In the genomic region with DNA sequence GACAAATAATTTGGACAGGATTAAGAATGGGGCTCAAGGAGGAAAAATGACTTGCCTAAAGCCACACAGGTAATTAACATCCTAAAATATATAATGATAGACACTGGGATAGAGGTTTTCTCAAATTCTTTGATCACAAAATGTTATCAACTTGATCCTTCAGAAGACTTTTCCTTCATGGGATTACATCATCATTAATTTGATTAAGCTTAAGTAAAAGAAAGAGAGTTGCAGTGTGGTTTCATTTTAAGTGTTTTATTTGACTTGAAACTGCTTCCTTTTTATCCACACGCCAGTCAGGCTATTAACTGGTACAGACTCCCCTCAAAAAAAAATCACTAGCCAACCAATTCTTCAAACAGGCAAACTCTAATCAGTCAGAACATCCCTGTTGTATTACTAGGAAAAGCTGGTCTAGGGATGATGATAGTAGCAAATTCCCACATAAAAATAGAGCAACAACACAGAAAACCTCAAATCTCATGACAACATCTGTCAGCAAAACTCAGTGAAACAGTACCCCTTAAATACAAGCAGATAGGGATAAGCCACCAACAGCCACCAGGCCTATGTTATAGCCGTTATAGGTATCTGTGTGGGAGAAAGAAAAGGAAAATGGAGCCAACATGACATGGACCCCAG, we compare ENCODE assay signal across 26 cellular contexts. TPM values are rescaled to one million over a fixed set of nuclear protein-coding genes. Genes with fewer than 3 reads are reported as not detected.
DNase-seq lines count a peak whose midpoint lies in the region; ATAC-seq, FAIRE-seq and TF ChIP-seq lines count a peak whose summit lies in the region.
"Had no signal": no experiment of that assay in that cellular context is flagged by ENCODE, and none has a peak within 500 bp of the region (broad histone marks: within the 10 kb centered on the region; RNA-seq: fewer than 3 reads in every experiment).

No MANE protein-coding gene starts in this region.

- H3K27me3 Mint-ChIP-seq in activated naive CD8-positive, alpha-beta T cell treated with anti-CD3 and anti-CD28 coated beads, Interleukin-2, amount 50 U/mL, for 24 hours = no peaks in the 10 kb centered on the region
- H3K27me3 Mint-ChIP-seq: activated CD4-positive, alpha-beta memory T cell treated with anti-CD3 and anti-CD28 coated beads for 36 hours; stimulated activated memory B cell treated with anti-CD40 and anti-IgM and Interleukin-4, amounts not matched to agents 10 μg/mL and 1 μg/mL and 100 μg/mL, for 72 hours had no signal

- H3K9me3 ChIP-seq in HepG2 (ENCODE audit: low read length) (no peaks in the 10 kb centered on the region), right lobe of liver (no peaks in the 10 kb centered on the region), SK-N-MC (ENCODE audit: low read depth, low read length) (no peaks in the 10 kb centered on the region)
- H3K9me3 ChIP-seq: esophagus squamous epithelium, gastrocnemius medialis, thoracic aorta had no signal

- peaks cover 18% of the 10 kb centered on the region for H3K79me2 ChIP-seq in HepG2 (ENCODE audit: insufficient read depth, low read length)

- no peak overlapping the region for H3K9ac ChIP-seq in HepG2 (ENCODE audit: insufficient read depth, low read depth, low read length)
- H3K9ac ChIP-seq in SK-N-MC (ENCODE audit: insufficient read length) = no peak overlapping the region

- POLR2A ChIA-PET in HepG2 (lab: Yijun Ruan, JAX) = no interaction called here

- no peak for DNase-seq in HepG2 (ENCODE audit: low spot score)
- no peak for DNase-seq in right lobe of liver
- DNase-seq in SK-N-MC (ENCODE audit: low read depth, low spot score) = no peak
- DNase-seq in activated naive CD8-positive, alpha-beta T cell treated with anti-CD3 and anti-CD28 coated beads, Interleukin-2, amount 50 U/mL, for 24 hours = no peak
- no peak for DNase-seq in stimulated activated effector memory CD8-positive, alpha-beta T cell treated with anti-CD3 and anti-CD28 coated beads, Interleukin-12 subunit alpha, Interleukin-12 subunit beta, amount 100 ng/mL, for 72 hours (ENCODE audit: low spot score in 2 of 2)
- DNase-seq in NCI-H2227 (lab: John Stamatoyannopoulos, UW; ENCODE audit: unreplicated experiment) = no peak
- DNase-seq in HCEC 1CT = no peak
- DNase-seq: activated CD4-positive, alpha-beta memory T cell treated with anti-CD3 and anti-CD28 coated beads for 36 hours; activated CD4-positive, CD25-positive, alpha-beta regulatory T cell; activated naive CD4-positive, alpha-beta T cell treated with anti-CD3 and anti-CD28 coated beads, Interleukin-2, amount 50 U/mL, for 16 hours; activated T-cell treated with anti-CD3 and anti-CD28 coated beads, Interleukin-2, amount 50 U/mL, for 1 hour; effector memory CD4-positive, alpha-beta T cell; esophagus squamous epithelium; gastrocnemius medialis; hypothalamus; Karpas-422; left ventricle myocardium superior; midbrain; NCI-H187; NCI-H2227 treated with DMSO at 0.1 percent for 48 hours; SHP77 treated with DMSO at 0.1 percent for 48 hours had no signal

- peaks cover 6% of the 10 kb centered on the region; the same call in 1 of the 2 replicates for H3K4me1 ChIP-seq in HepG2 (ENCODE audit: insufficient read depth, low read length)
- H3K4me1 ChIP-seq in right lobe of liver = no peaks in the 10 kb centered on the region

- no peak overlapping the region for H2AFZ ChIP-seq in HepG2 (ENCODE audit: low read length)

- in situ Hi-C loops in HepG2 (cut with HindIII; ENCODE audit: extremely low pct_ligation_motif_present, low pct_unique_long_range_greater_than_20kb) = no loop called here

- TF ChIP-seq POLR2A in HepG2 (IDR thresholded peaks at IDR 0.05; ENCODE audit: insufficient read depth in 1 of 2, low read depth in 2 of 2, low read length in 2 of 2) (no peak), right lobe of liver (IDR thresholded peaks at IDR 0.05) (no peak)

- BruUV-seq in HepG2 (replicated peaks; lab: Mats Ljungman, UMichigan) = no TSS peak

- no peak overlapping the region for H3K4me3 Mint-ChIP-seq in activated naive CD8-positive, alpha-beta T cell treated with anti-CD3 and anti-CD28 coated beads, Interleukin-2, amount 50 U/mL, for 24 hours
- H3K4me3 Mint-ChIP-seq in stimulated activated effector memory CD8-positive, alpha-beta T cell treated with anti-CD3 and anti-CD28 coated beads, Interleukin-12 subunit alpha, Interleukin-12 subunit beta, amount 100 ng/mL, for 72 hours = no peak overlapping the region
- H3K4me3 Mint-ChIP-seq: activated CD4-positive, alpha-beta memory T cell treated with anti-CD3 and anti-CD28 coated beads for 36 hours; CD14-positive monocyte; neural crest cell; stimulated activated memory B cell treated with anti-CD40 and anti-IgM and Interleukin-4, amounts not matched to agents 10 μg/mL and 1 μg/mL and 100 μg/mL, for 72 hours had no signal

- H3K4me1 Mint-ChIP-seq in activated naive CD8-positive, alpha-beta T cell treated with anti-CD3 and anti-CD28 coated beads, Interleukin-2, amount 50 U/mL, for 24 hours = peaks cover 42% of the 10 kb centered on the region
- peaks cover 54% of the 10 kb centered on the region for H3K4me1 Mint-ChIP-seq in stimulated activated effector memory CD8-positive, alpha-beta T cell treated with anti-CD3 and anti-CD28 coated beads, Interleukin-12 subunit alpha, Interleukin-12 subunit beta, amount 100 ng/mL, for 72 hours

- TF ChIP-seq EP300 in HepG2 (IDR thresholded peaks at IDR 0.05; ENCODE audit: low read depth in 2 of 2, low read length in 2 of 2) (no peak), HepG2 (CRISPR knock-in tag; IDR thresholded peaks at IDR 0.05; ENCODE audit: borderline replicate concordance) (no peak)

- TF ChIP-seq CTCF in HepG2 (CRISPR knock-in tag; IDR thresholded peaks at IDR 0.05) (no peak), right lobe of liver (IDR thresholded peaks at IDR 0.05) (no peak)

- ATAC-seq in HepG2 = no peak
- no peak for ATAC-seq in right lobe of liver
- ATAC-seq in activated naive CD8-positive, alpha-beta T cell treated with anti-CD3 and anti-CD28 coated beads, Interleukin-2, amount 50 U/mL, for 24 hours = no peak
- ATAC-seq in stimulated activated effector memory CD8-positive, alpha-beta T cell treated with anti-CD3 and anti-CD28 coated beads, Interleukin-12 subunit alpha, Interleukin-12 subunit beta, amount 100 ng/mL, for 72 hours = no peak
- no peak for ATAC-seq in GM19023 (IDR thresholded peaks at IDR 0.05; ENCODE audit: unreplicated experiment)
- ATAC-seq: gastrocnemius medialis; left ventricle myocardium superior; stimulated activated memory B cell treated with anti-CD40 and anti-IgM and Interleukin-4, amounts not matched to agents 10 μg/mL and 1 μg/mL and 100 μg/mL, for 72 hours had no signal

- H3K4me2 ChIP-seq in HepG2 (ENCODE audit: low read depth, low read length) = no peak overlapping the region

- no peak overlapping the region for H3K27ac ChIP-seq in HepG2 (ENCODE audit: extremely low read length, insufficient read depth, low read length)
- H3K27ac ChIP-seq in right lobe of liver = no peak overlapping the region
- H3K27ac ChIP-seq in SK-N-MC = 0 out of 2 replicates have a peak overlapping the region, but pooled peaks have one; percentile 1
- H3K27ac ChIP-seq: esophagus squamous epithelium, gastrocnemius medialis, thoracic aorta had no signal

- H3K27me3 ChIP-seq in HepG2 (ENCODE audit: control insufficient read depth in 1 of 2, insufficient read depth in 2 of 2, low read length in 2 of 2) = no peaks in the 10 kb centered on the region
- H3K27me3 ChIP-seq in right lobe of liver = no peaks in the 10 kb centered on the region
- H3K27me3 ChIP-seq: esophagus squamous epithelium, gastrocnemius medialis had no signal

- 93% methylated on average over 2 of the region's 2 CpGs for WGBS in HepG2 (ENCODE audit: low lambda C conversion rate)
- 72% methylated on average over 2 of the region's 2 CpGs for WGBS in right lobe of liver (ENCODE audit: insufficient coverage, low coverage, low lambda C conversion rate, missing lambda C conversion rate)

- H4K20me1 ChIP-seq in HepG2 (ENCODE audit: insufficient read depth, low read length) = peaks cover 12% of the 10 kb centered on the region; the same call in 1 of the 2 replicates

- peaks cover 41% of the 10 kb centered on the region for H3K36me3 Mint-ChIP-seq in activated naive CD8-positive, alpha-beta T cell treated with anti-CD3 and anti-CD28 coated beads, Interleukin-2, amount 50 U/mL, for 24 hours (ENCODE audit: low read depth)
- peaks cover 100% of the 10 kb centered on the region for H3K36me3 Mint-ChIP-seq in stimulated activated effector memory CD8-positive, alpha-beta T cell treated with anti-CD3 and anti-CD28 coated beads, Interleukin-12 subunit alpha, Interleukin-12 subunit beta, amount 100 ng/mL, for 72 hours

- CTCF ChIA-PET in HepG2 (lab: Yijun Ruan, JAX; ENCODE audit: low intra/inter-chr PET ratio, low total read pairs) = no interaction called here

- H3K4me3 ChIP-seq in HepG2 (replicated peaks in 1 of 3; ENCODE audit: insufficient read depth in 1 of 3, low read depth in 2 of 3, low read length in 3 of 3) = no peak overlapping the region
- no peak overlapping the region for H3K4me3 ChIP-seq in right lobe of liver
- no peak overlapping the region for H3K4me3 ChIP-seq in SK-N-MC
- H3K4me3 ChIP-seq: esophagus squamous epithelium, gastrocnemius medialis, thoracic aorta had no signal

- peak overlapping the region; percentile 43 for H3K27ac Mint-ChIP-seq in activated naive CD8-positive, alpha-beta T cell treated with anti-CD3 and anti-CD28 coated beads, Interleukin-2, amount 50 U/mL, for 24 hours
- H3K27ac Mint-ChIP-seq in stimulated activated effector memory CD8-positive, alpha-beta T cell treated with anti-CD3 and anti-CD28 coated beads, Interleukin-12 subunit alpha, Interleukin-12 subunit beta, amount 100 ng/mL, for 72 hours = peak overlapping the region; percentile 11
- H3K27ac Mint-ChIP-seq: activated CD4-positive, alpha-beta memory T cell treated with anti-CD3 and anti-CD28 coated beads for 36 hours; stimulated activated memory B cell treated with anti-CD40 and anti-IgM and Interleukin-4, amounts not matched to agents 10 μg/mL and 1 μg/mL and 100 μg/mL, for 72 hours had no signal

- TF ChIP-seq RAD21 in HepG2 (CRISPR knock-in tag; IDR thresholded peaks at IDR 0.05) = no peak

- H3K36me3 ChIP-seq in HepG2 (replicated peaks in 1 of 2; ENCODE audit: control insufficient read depth in 1 of 2, insufficient read depth in 2 of 2, low read length in 2 of 2) (peaks cover 12 to 68% of the 10 kb centered on the region in 2 experiments), right lobe of liver (peaks cover 0 to 30% (median 11%) of the 10 kb centered on the region in 4 donors), SK-N-MC (ENCODE audit: insufficient read depth, low read length) (peaks cover 33% of the 10 kb centered on the region)

- no peaks in the 10 kb centered on the region for H3K9me3 Mint-ChIP-seq in activated naive CD8-positive, alpha-beta T cell treated with anti-CD3 and anti-CD28 coated beads, Interleukin-2, amount 50 U/mL, for 24 hours
- no peaks in the 10 kb centered on the region for H3K9me3 Mint-ChIP-seq in stimulated activated effector memory CD8-positive, alpha-beta T cell treated with anti-CD3 and anti-CD28 coated beads, Interleukin-12 subunit alpha, Interleukin-12 subunit beta, amount 100 ng/mL, for 72 hours
- H3K9me3 Mint-ChIP-seq: activated CD4-positive, alpha-beta memory T cell treated with anti-CD3 and anti-CD28 coated beads for 36 hours; CD14-positive monocyte; neural crest cell; stimulated activated memory B cell treated with anti-CD40 and anti-IgM and Interleukin-4, amounts not matched to agents 10 μg/mL and 1 μg/mL and 100 μg/mL, for 72 hours had no signal

- intact Hi-C loops in HepG2 (cut with micrococcal nuclease; ENCODE audit: unreplicated experiment) = no loop called here
- intact Hi-C loops in right lobe of liver (cut with DNase I) = no loop called here

- no peak for FAIRE-seq in HepG2 (lab: Jason Lieb, UNC)

RNA-seq across cellular contexts. Expression of gene AKAP10, which starts 32.5 kb away (rescaled TPM):
- total RNA-seq in HepG2 (2016; rRNA removed; fragmentation: Illumina TruSeq; extraction: Trizol) = 17.4 and 17.6 TPM in 2 replicates
- total RNA-seq in HepG2 (2016; cell fraction: cytosol; rRNA removed; fragmentation: Illumina TruSeq; extraction: Trizol; ENCODE audit: low read depth) = 12.5 and 13.3 TPM in 2 replicates
- 16.4 and 16.6 TPM in 2 replicates for total RNA-seq in HepG2 (2016; cell fraction: insoluble cytoplasmic fraction; rRNA removed; fragmentation: Illumina TruSeq; extraction: Trizol)
- total RNA-seq in HepG2 (2016; cell fraction: membrane; rRNA removed; fragmentation: Illumina TruSeq; extraction: Trizol) = 11.1 and 12.6 TPM in 2 replicates
- total RNA-seq in HepG2 (2016; cell fraction: nucleus; rRNA removed; fragmentation: Illumina TruSeq; extraction: Trizol) = 16.3 and 23.4 TPM in 2 replicates
- 17.9 and 21.7 TPM in 2 replicates for polyA plus RNA-seq in HepG2 (2011; rRNA removed)
- 7.2 and 10.1 TPM in 2 replicates for polyA plus RNA-seq in HepG2 (2011; cell fraction: cytosol; rRNA removed)
- polyA plus RNA-seq in HepG2 (2011; cell fraction: nucleus; rRNA removed) = 15.4 and 16.5 TPM in 2 replicates
- 11.1 TPM in 2 replicates for polyA plus RNA-seq in HepG2 (2012)
- 0.67 and 0.76 TPM in 2 replicates for polyA plus RNA-seq in HepG2 (2016; cell fraction: cytosol; fragmentation: Illumina TruSeq; extraction: Trizol; ENCODE audit: low read depth)
- 12.2 and 12.9 TPM in 2 replicates for polyA plus RNA-seq in HepG2 (2016; cell fraction: insoluble cytoplasmic fraction; fragmentation: Illumina TruSeq; extraction: Trizol; ENCODE audit: low read depth)
- 2.9 and 3.1 TPM in 2 replicates for polyA plus RNA-seq in HepG2 (2016; cell fraction: membrane; fragmentation: Illumina TruSeq; extraction: Trizol; ENCODE audit: low read depth)
- polyA plus RNA-seq in HepG2 (2016; cell fraction: nucleus; fragmentation: Illumina TruSeq; extraction: Trizol; ENCODE audit: insufficient read depth, low read depth) = 19.8 and 23.6 TPM in 2 replicates
- polyA minus RNA-seq in HepG2 (2011; rRNA and poly(A)+ RNA removed; ENCODE audit: low replicate concordance) = 24.1 and 55.5 TPM in 2 replicates
- polyA minus RNA-seq in HepG2 (2011; cell fraction: cytosol; rRNA and poly(A)+ RNA removed) = 12.3 and 16.3 TPM in 2 replicates
- polyA minus RNA-seq in HepG2 (2011; cell fraction: nucleus; rRNA and poly(A)+ RNA removed) = 44.9 and 47.9 TPM in 2 replicates
- total RNA-seq in right lobe of liver = 10 to 100 TPM in 3 of 6 experiments, 1 to 10 TPM in 3; 8.6 to 13.1 (median 10.6) TPM
